Comparison of ENCODE assay signal across 8 cellular contexts in the genomic region with DNA sequence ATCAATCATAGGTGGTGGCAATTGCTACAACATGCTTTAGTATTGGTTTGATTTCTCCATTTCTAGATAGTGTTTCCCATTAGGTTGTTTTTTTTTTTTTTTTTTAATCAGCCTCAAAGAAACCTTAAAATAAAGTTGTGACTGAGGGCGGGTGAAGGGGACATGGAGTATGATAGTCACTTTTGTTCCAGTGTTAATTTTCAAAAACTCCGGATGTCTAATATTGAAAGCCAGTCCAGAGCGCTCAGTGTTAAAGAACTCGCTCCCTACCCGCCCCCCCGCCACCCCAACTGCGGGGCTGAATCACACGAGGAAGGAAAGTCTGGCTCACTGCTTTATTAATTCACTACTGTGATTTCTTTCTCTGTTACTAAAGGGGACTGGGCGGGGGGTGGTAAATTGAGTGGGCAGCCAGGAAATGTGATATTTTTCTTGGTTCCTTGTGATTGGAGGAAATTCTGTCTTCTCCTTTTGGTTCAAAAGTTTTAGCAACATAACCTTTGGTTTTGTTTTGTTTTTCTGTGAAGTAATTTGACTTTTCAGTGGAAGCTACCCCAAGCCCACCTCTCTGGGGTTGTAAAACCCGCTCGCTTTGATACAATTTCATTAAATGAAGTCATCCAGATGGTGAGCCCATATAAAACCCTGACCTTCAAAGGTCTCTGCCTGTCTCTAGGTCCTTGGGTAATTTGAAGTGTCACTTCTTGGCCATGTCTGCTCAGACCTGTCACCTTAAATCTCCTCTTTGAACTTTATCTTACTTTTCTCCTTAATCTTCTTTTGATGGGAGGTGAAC. TPM values are rescaled to one million over a fixed set of nuclear protein-coding genes. Genes with fewer than 3 reads are reported as not detected.
DNase-seq lines count a peak whose midpoint lies in the region; ATAC-seq and TF ChIP-seq lines count a peak whose summit lies in the region.

No MANE protein-coding gene starts in this region.

- H3K36me3 ChIP-seq in BJ (ENCODE audit: control insufficient read depth, insufficient read depth, low read length) (no peaks in the 10 kb centered on the region), KMS-11 (ENCODE audit: insufficient read depth) (no peaks in the 10 kb centered on the region), gastrocnemius medialis (no peaks in the 10 kb centered on the region)

- no peak for TF ChIP-seq CTCF in BJ (IDR thresholded peaks at IDR 0.05; ENCODE audit: insufficient read depth, low read depth, low read length)
- no peak for TF ChIP-seq CTCF in KMS-11 (conservative IDR thresholded peaks at IDR 0.05; ENCODE audit: low read depth, low read length)
- TF ChIP-seq CTCF in gastrocnemius medialis (IDR thresholded peaks at IDR 0.05 in 4 of 5, conservative IDR thresholded peaks at IDR 0.05 in 1 of 5), result no peak

- no peak overlapping the region for H3K27ac ChIP-seq in KMS-11
- no peak overlapping the region for H3K27ac ChIP-seq in gastrocnemius medialis

- peak; percentile 48 for ATAC-seq in GM21360 (IDR thresholded peaks at IDR 0.05; ENCODE audit: unreplicated experiment)
- ATAC-seq in gastrocnemius medialis, result peak in 1 of 2 donors; percentile 66

- H3K4me1 ChIP-seq in KMS-11 (ENCODE audit: low read depth, poor library complexity, severe bottlenecking), result peaks cover 21% of the 10 kb centered on the region
- H3K4me1 ChIP-seq in gastrocnemius medialis, result peaks cover 0 to 3% of the 10 kb centered on the region in 2 donors

- H3K4me3 ChIP-seq in BJ (ENCODE audit: low read depth, low read length), result peak overlapping the region; percentile 5; the same call in 1 of the 2 replicates
- H3K4me3 ChIP-seq in KMS-11 (IDR thresholded peaks at IDR 0.05; ENCODE audit: insufficient read depth, low read depth, low read length), result no peak overlapping the region
- H3K4me3 ChIP-seq in gastrocnemius medialis, result peak overlapping the region in 3 of 4 donors; percentile 2 to 45 (median 21)

- no peaks in the 10 kb centered on the region for H4K20me1 ChIP-seq in KMS-11 (ENCODE audit: insufficient read depth)

- CTCF ChIA-PET in BJ (lab: Yijun Ruan, JAX), result no interaction called here

- peak overlapping the region; percentile 45; the same call in 1 of the 2 replicates for H2AFZ ChIP-seq in KMS-11 (ENCODE audit: low read depth)

- in situ Hi-C loops in gastrocnemius medialis (cut with MboI; ENCODE audit: low sequenced_read_pairs in 4 of 4), result no loop called here

- intact Hi-C loops in gastrocnemius medialis (cut with DNase I; ENCODE audit: low total_unique reads), result no loop called here

- H3K9me3 ChIP-seq in gastrocnemius medialis, result no peaks in the 10 kb centered on the region

- POLR2A ChIA-PET in BJ (lab: Charles Lee), result no interaction called here

- DNase-seq in BJ (ENCODE audit: low read depth) (no peak), gastrocnemius medialis (no peak), putamen (ENCODE audit: low spot score) (no peak), iPS-NIHi7 (ENCODE audit: extremely low spot score) (no peak), COLO829 (ENCODE audit: low spot score) (no peak)
- peak; percentile 68 for DNase-seq in activated gamma-delta T cell treated with anti-CD3 and anti-CD28 coated beads, Interleukin-2, amount 50 U/mL, for 16 hours (ENCODE audit: low read depth)

- H3K27me3 ChIP-seq in BJ (ENCODE audit: control insufficient read depth, insufficient read depth, low read length), result no peaks in the 10 kb centered on the region
- H3K27me3 ChIP-seq in KMS-11 (ENCODE audit: insufficient read depth, low read depth), result no peaks in the 10 kb centered on the region
- no peaks in the 10 kb centered on the region for H3K27me3 ChIP-seq in gastrocnemius medialis

- peak overlapping the region; percentile 22; the same call in 1 of the 2 replicates for H3K4me2 ChIP-seq in KMS-11

- no peak for TF ChIP-seq POLR2A in gastrocnemius medialis (IDR thresholded peaks at IDR 0.05)

- H3K79me2 ChIP-seq in KMS-11 (ENCODE audit: insufficient read depth, low read depth), result no peaks in the 10 kb centered on the region

- no peak overlapping the region for H3K9ac ChIP-seq in KMS-11

RNA-seq across cellular contexts. Expression of a gene that starts 38.0 kb away (rescaled TPM):
- polyA plus RNA-seq in BJ (2011; rRNA removed), result 5.7 and 6.3 TPM in 2 replicates
- polyA minus RNA-seq in BJ (2011; rRNA and poly(A)+ RNA removed), result 2.0 and 2.6 TPM in 2 replicates
- total RNA-seq in gastrocnemius medialis, result 1 to 10 TPM; 2.6 to 7.1 (median 4.7) TPM
